19 cellular contexts compared by ENCODE assay signal in genomic region chr17:68961204-68961893, GRCh38. TPM values are rescaled to one million over a fixed set of nuclear protein-coding genes. Genes with fewer than 3 reads are reported as not detected.
DNase-seq lines count a peak whose midpoint lies in the region; TF ChIP-seq lines count a peak whose summit lies in the region.
"Had no signal": no experiment of that assay in that cellular context is flagged by ENCODE, and none has a peak within 500 bp of the region (broad histone marks: within the 10 kb centered on the region; RNA-seq: fewer than 3 reads in every experiment).

No MANE protein-coding gene starts in this region.

- H3K18ac ChIP-seq in mesendoderm (ENCODE audit: low read length), result no peak overlapping the region

- H2BK15ac ChIP-seq in mesendoderm (replicated peaks; ENCODE audit: low read depth), result no peak overlapping the region

- no peak overlapping the region for H2BK120ac ChIP-seq in mesendoderm (ENCODE audit: low read depth, low read length)

- H3K36me3 ChIP-seq in mesendoderm (ENCODE audit: control insufficient read depth, insufficient read depth, low read length), result no peaks in the 10 kb centered on the region
- H3K36me3 ChIP-seq: neutrophil, tibial nerve had no signal

- H3K4me3 ChIP-seq in dorsolateral prefrontal cortex, result peak overlapping the region in 1 of 59 donors; percentile 17
- no peak overlapping the region for H3K4me3 ChIP-seq in mesendoderm (ENCODE audit: low read length)
- H3K4me3 ChIP-seq: body of pancreas, tibial nerve had no signal

- no peak overlapping the region for H2AK5ac ChIP-seq in mesendoderm (ENCODE audit: low read length)

- H4K8ac ChIP-seq in mesendoderm (ENCODE audit: low read depth, low read length), result no peak overlapping the region

- WGBS in mesendoderm (ENCODE audit: extremely low coverage, insufficient coverage, low lambda C conversion rate), result 100% methylated on average over 2 of the region's 10 CpGs

- no peak for TF ChIP-seq CTCF in dorsolateral prefrontal cortex (IDR thresholded peaks at IDR 0.05 in 54 of 56, conservative IDR thresholded peaks at IDR 0.05 in 2 of 56; ENCODE audit: low read depth in 1 of 56, partially characterized antibody in 56 of 56)

- no peak overlapping the region for H4K5ac ChIP-seq in mesendoderm (ENCODE audit: low read length)

- no peaks in the 10 kb centered on the region for H3K27me3 ChIP-seq in dorsolateral prefrontal cortex
- no peaks in the 10 kb centered on the region for H3K27me3 ChIP-seq in mesendoderm (ENCODE audit: insufficient read depth, low read length, poor library complexity)
- H3K27me3 ChIP-seq: body of pancreas, neutrophil, tibial nerve had no signal

- DNase-seq in DMS 273 (lab: John Stamatoyannopoulos, UW; ENCODE audit: unreplicated experiment) (peak; percentile 95), NCI-H2171 (lab: John Stamatoyannopoulos, UW) (peak; percentile 94), dorsolateral prefrontal cortex (peak in 7 of 10 donors; percentile 10 to 63 (median 45)), mesendoderm (peak; percentile 4), SW 1271 (lab: John Stamatoyannopoulos, UW) (no peak), GDM1 (lab: John Stamatoyannopoulos, UW) (no peak), NCI-H146 (lab: John Stamatoyannopoulos, UW) (no peak), NCI-H2107 (lab: John Stamatoyannopoulos, UW) (no peak)
- DNase-seq: activated CD8-positive, alpha-beta memory T cell treated with anti-CD3 and anti-CD28 coated beads for 24 hours; body of pancreas; CD4-positive, alpha-beta T cell; foreskin melanocyte; NCI-H187 treated with DMSO at 0.1 percent for 48 hours; NCI-H526 treated with DMSO at 0.1 percent for 48 hours; stimulated activated naive CD4-positive, alpha-beta T cell treated with Interleukin-2 at 50 U/mL for 16 hours had no signal

- H3K27ac ChIP-seq in dorsolateral prefrontal cortex (peak overlapping the region in 48 of 59 donors; percentile 14 to 84 (median 59)), mesendoderm (ENCODE audit: low read depth, low read length) (no peak overlapping the region)
- H3K27ac ChIP-seq: body of pancreas, neutrophil had no signal

- H3K4ac ChIP-seq in mesendoderm (ENCODE audit: low read depth, low read length), result no peak overlapping the region

- no peak overlapping the region for H3K23ac ChIP-seq in mesendoderm (ENCODE audit: low read length)

- no peak overlapping the region for H3K4me2 ChIP-seq in mesendoderm (ENCODE audit: low read length)

- H3K79me1 ChIP-seq in mesendoderm (ENCODE audit: low read length), result no peaks in the 10 kb centered on the region

- no peak overlapping the region for H2BK5ac ChIP-seq in mesendoderm (ENCODE audit: low read length)

- intact Hi-C loops in dorsolateral prefrontal cortex (cut with DNase I), result no loop called here

- H3K9ac ChIP-seq in mesendoderm (ENCODE audit: low read length), result no peak overlapping the region

- H3K4me1 ChIP-seq in mesendoderm (ENCODE audit: control insufficient read depth, low read depth, low read length), result no peaks in the 10 kb centered on the region
- H3K4me1 ChIP-seq: body of pancreas, tibial nerve had no signal

- H3K79me2 ChIP-seq in mesendoderm (ENCODE audit: control insufficient read depth, insufficient read depth, low read length), result no peaks in the 10 kb centered on the region

- no peak overlapping the region for H3K56ac ChIP-seq in mesendoderm (ENCODE audit: low read length)

RNA-seq across cellular contexts. Expression of gene ABCA8, which starts 6.2 kb away (rescaled TPM):
- total RNA-seq in dorsolateral prefrontal cortex, result 100 to 1,000 TPM in 39 of 120 experiments, 10 to 100 TPM in 81; 12.2 to 285 (median 71.5) TPM
- polyA plus RNA-seq in mesendoderm (2013, experiment 1 of 2), result not detected
- polyA plus RNA-seq in mesendoderm (2013, experiment 2 of 2), result not detected
- total RNA-seq: activated T-helper 1 cell treated with anti-CD3 and anti-CD28 coated beads, Interleukin-12 subunit alpha, Interleukin-12 subunit beta, Interleukin-2, Interleukin-4 antibody, amounts not matched to agents 30 ng/mL and 10 ng/mL and 1 ng/mL, durations not matched to agents 14 hours and 24 hours and 36 hours; CD4-positive, alpha-beta T cell; renal cortical epithelial cell had no signal

Comparison
In these comparisons a context has a peak if more than half of its experiments do, and no peak if none do; other contexts are left out.
1. DNase-seq: peak in DMS 273 (single experiment), NCI-H2171 (single experiment), dorsolateral prefrontal cortex (7 of 10) and mesendoderm (single experiment); none in SW 1271 (0 of 2), GDM1 (single experiment), NCI-H146 (single experiment) and NCI-H2107 (single experiment).